8 cellular contexts compared by ENCODE assay signal in genomic region chr11:63838150-63838681, GRCh38. TPM values are rescaled to one million over a fixed set of nuclear protein-coding genes. Genes with fewer than 3 reads are reported as not detected.
DNase-seq lines count a peak whose midpoint lies in the region; TF ChIP-seq lines count a peak whose summit lies in the region.

No MANE protein-coding gene starts in this region.

- no peak overlapping the region for H2AFZ ChIP-seq in neural cell (ENCODE audit: low read depth, low read length)

- H3K4me2 ChIP-seq in neural cell (ENCODE audit: low read length), result no peak overlapping the region

- peaks cover 10% of the 10 kb centered on the region for H4K20me1 ChIP-seq in neural cell (ENCODE audit: insufficient read depth)

- no peaks in the 10 kb centered on the region for H3F3A ChIP-seq in neural cell (ENCODE audit: insufficient read depth, low read length, poor library complexity, severe bottlenecking)

- H3K9me2 ChIP-seq in neural cell (ENCODE audit: insufficient read depth, low read length), result no peaks in the 10 kb centered on the region

- TF ChIP-seq EP300 in neural cell (conservative IDR thresholded peaks at IDR 0.05; ENCODE audit: poor library complexity, severe bottlenecking), result no peak

- peak in 2 of 5 donors; percentile 5 to 54 for DNase-seq in CD8-positive, alpha-beta memory T cell
- DNase-seq in LNCaP clone FGC (ENCODE audit: low read depth), result no peak
- peak; percentile 13 for DNase-seq in effector CD4-positive, alpha-beta T cell
- DNase-seq in NCI-H187 treated with DMSO at 0.1 percent for 48 hours (lab: John Stamatoyannopoulos, UW), result no peak
- no peak for DNase-seq in stimulated activated CD4-positive, alpha-beta T cell treated with anti-CD3 and anti-CD28 coated beads, Interleukin-4, amount 100 ng/mL, for 4 hours
- DNase-seq in mesenteric fat pad (ENCODE audit: low spot score), result no peak
- no peak for DNase-seq in stimulated activated CD4-positive, alpha-beta T cell treated with anti-CD3 and anti-CD28 coated beads, Interleukin-2, amount 100 ng/mL, for 48 hours

- H3K36me3 Mint-ChIP-seq in CD8-positive, alpha-beta memory T cell, result peaks cover 0 to 34% (median 4%) of the 10 kb centered on the region in 3 donors

- peaks cover 36% of the 10 kb centered on the region for H3K4me1 ChIP-seq in CD8-positive, alpha-beta memory T cell (ENCODE audit: insufficient read depth, low read length)

- CTCF ChIA-PET in CD8-positive, alpha-beta memory T cell (lab: Charles Lee), result interaction anchor here (0.7 to 11.1 kb wide), 30 partner anchors 10 to 312 kb away, joined by 3 to 225 read pairs (median 7); partner anchors contain the start of genes COX8A, NAA40, OTUB1 and RCOR2

- peak overlapping the region; percentile 49 for H3K9ac ChIP-seq in neural cell (ENCODE audit: low read length)

- TF ChIP-seq CTCF in LNCaP clone FGC (IDR thresholded peaks at IDR 0.05; ENCODE audit: control insufficient read depth, extremely low read depth, insufficient read depth), result no peak
- TF ChIP-seq CTCF in neural cell (IDR thresholded peaks at IDR 0.05; ENCODE audit: poor library complexity, severe bottlenecking), result no peak

- H3K4me3 ChIP-seq in CD8-positive, alpha-beta memory T cell (ENCODE audit: low read length), result peak overlapping the region; percentile 56
- peak overlapping the region; percentile 38 for H3K4me3 ChIP-seq in LNCaP clone FGC (ENCODE audit: low read depth, low read length)
- peak overlapping the region; percentile 29 for H3K4me3 ChIP-seq in neural cell (ENCODE audit: low read length)

- no peaks in the 10 kb centered on the region for H3K36me3 ChIP-seq in CD8-positive, alpha-beta memory T cell (ENCODE audit: insufficient read depth, low read length)
- no peaks in the 10 kb centered on the region for H3K36me3 ChIP-seq in neural cell (ENCODE audit: insufficient read depth, low read length)

- peaks cover 0 to 4% of the 10 kb centered on the region in 2 donors for H3K27me3 Mint-ChIP-seq in CD8-positive, alpha-beta memory T cell

- H3K27me3 ChIP-seq in CD8-positive, alpha-beta memory T cell (ENCODE audit: insufficient read depth, low read length, poor library complexity, severe bottlenecking), result no peaks in the 10 kb centered on the region
- no peaks in the 10 kb centered on the region for H3K27me3 ChIP-seq in neural cell (ENCODE audit: insufficient read depth, low read depth, low read length)

- H3K27ac ChIP-seq in CD8-positive, alpha-beta memory T cell (ENCODE audit: low read depth, low read length), result peak overlapping the region; percentile 63
- H3K27ac ChIP-seq in neural cell (ENCODE audit: low read length), result no peak overlapping the region

- peaks cover 49 to 55% (median 53%) of the 10 kb centered on the region in 3 donors for H3K4me1 Mint-ChIP-seq in CD8-positive, alpha-beta memory T cell

- H3K9me3 ChIP-seq in CD8-positive, alpha-beta memory T cell (ENCODE audit: low read length), result no peaks in the 10 kb centered on the region
- H3K9me3 ChIP-seq in neural cell (ENCODE audit: low read length), result no peaks in the 10 kb centered on the region

- peak overlapping the region; percentile 62 to 95 (median 89) for H3K27ac Mint-ChIP-seq in CD8-positive, alpha-beta memory T cell

- POLR2A ChIA-PET in CD8-positive, alpha-beta memory T cell (lab: Charles Lee), result interaction anchor here (0.7 to 2.7 kb wide), 15 partner anchors 10 to 1111 kb away, joined by 3 to 9 read pairs (median 4); partner anchors contain the start of genes HNRNPUL2, NAA40, OTUB1 and PRDX5

- TF ChIP-seq RAD21 in neural cell (conservative IDR thresholded peaks at IDR 0.05), result no peak

- no peaks in the 10 kb centered on the region for H3K9me3 Mint-ChIP-seq in CD8-positive, alpha-beta memory T cell

- peaks cover 38% of the 10 kb centered on the region for H3K79me2 ChIP-seq in neural cell (replicated peaks; ENCODE audit: insufficient read depth, low read length)

- H3K4me3 Mint-ChIP-seq in CD8-positive, alpha-beta memory T cell, result peak overlapping the region; percentile 81 to 96 (median 87)

TF ChIP-seq in neural cell, 6 proteins besides CTCF, POLR2A, EP300 and RAD21:
- TF ChIP-seq SMC3 (conservative IDR thresholded peaks at IDR 0.05; ENCODE audit: poor library complexity), result no peak
- no peak for TF ChIP-seq REST (IDR thresholded peaks at IDR 0.05; ENCODE audit: borderline replicate concordance)
- no peak for TF ChIP-seq EZH2 (IDR thresholded peaks at IDR 0.05; ENCODE audit: borderline replicate concordance, insufficient read depth, low read length, poor library complexity, severe bottlenecking)
- TF ChIP-seq MXI1 (conservative IDR thresholded peaks at IDR 0.05; ENCODE audit: poor library complexity, severe bottlenecking), result no peak
- TF ChIP-seq POLR2AphosphoS5 (IDR thresholded peaks at IDR 0.05), result no peak
- no peak for TF ChIP-seq TAF1 (IDR thresholded peaks at IDR 0.05; ENCODE audit: low read depth)
TF ChIP-seq in neural cell: peak in this region for 0.

RNA-seq across cellular contexts. Expression of gene MARK2, which starts 0.7 kb away (rescaled TPM):
- total RNA-seq in CD8-positive, alpha-beta memory T cell, result 10 to 100 TPM; 34.5 to 38.0 TPM
- 72.5 TPM for polyA plus RNA-seq in CD8-positive, alpha-beta memory T cell
- polyA plus RNA-seq in neural cell, result 5.2 and 11.3 TPM in 2 replicates
- polyA minus RNA-seq in neural cell, result 19.2 and 21.8 TPM in 2 replicates
- 32.2 TPM for total RNA-seq in mesenteric fat pad

RNA-seq across cellular contexts. Expression of gene SPINDOC, which starts 25.0 kb away (rescaled TPM):
- 10 to 100 TPM; 38.7 to 41.4 TPM for total RNA-seq in CD8-positive, alpha-beta memory T cell
- 1.4 TPM for polyA plus RNA-seq in CD8-positive, alpha-beta memory T cell
- 20.3 and 27.2 TPM in 2 replicates for polyA plus RNA-seq in neural cell
- polyA minus RNA-seq in neural cell, result 27.4 and 33.8 TPM in 2 replicates
- 16.2 TPM for total RNA-seq in mesenteric fat pad
